ENCODE assay signal across 1 cellular context in the genomic region with DNA sequence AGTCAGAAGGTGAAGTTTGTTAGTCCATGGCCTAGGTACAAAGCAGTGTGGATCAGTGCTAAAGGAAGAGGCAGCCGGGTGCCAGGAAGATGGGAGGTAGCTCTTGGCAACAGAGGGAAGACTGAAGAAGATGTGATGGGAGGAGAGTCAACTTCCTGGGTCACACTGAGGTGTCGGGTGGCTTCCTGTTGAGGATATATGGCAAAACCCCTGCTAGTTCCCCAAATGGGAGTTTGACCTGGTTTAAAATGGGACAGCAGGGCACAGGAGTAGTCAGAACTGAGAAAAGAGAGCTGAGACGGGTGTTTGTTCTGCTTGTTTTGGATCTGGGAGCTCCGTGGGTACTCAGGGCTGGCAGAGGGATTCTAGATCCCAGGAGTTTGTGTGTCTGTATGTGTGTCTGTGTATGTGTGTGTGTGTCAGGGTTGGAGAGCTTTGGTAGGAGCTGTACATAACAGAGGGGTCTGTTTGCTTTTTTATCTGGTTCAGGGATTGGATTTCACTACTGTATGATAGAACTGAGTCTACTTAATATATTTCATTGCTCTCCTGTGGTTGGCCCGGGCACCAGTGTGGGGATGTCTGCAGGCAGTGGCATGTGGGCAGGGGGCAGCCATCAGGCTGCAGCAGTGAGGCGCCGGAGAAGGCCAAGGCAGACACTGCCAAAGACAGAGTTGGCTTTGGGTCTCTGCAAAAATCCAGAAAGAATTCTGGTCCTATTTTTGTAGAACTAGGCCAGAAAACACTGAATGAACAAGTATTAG.
A peak's percentile ranks its signal among the peaks of the same experiment; 100 is the strongest.
TF ChIP-seq lines count a peak whose summit lies in the region.

No MANE protein-coding gene starts in this region.

TF ChIP-seq in K562, 482 proteins besides CTCF, POLR2A, EP300 and RAD21 (continues in another document):
- no peak for TF ChIP-seq RBM39 (optimal IDR thresholded peaks at IDR 0.05; ENCODE audit: low read depth, low read length)
- no peak for TF ChIP-seq RUNX1 (IDR thresholded peaks at IDR 0.05; ENCODE audit: low read depth)
- TF ChIP-seq, protein P1, sequence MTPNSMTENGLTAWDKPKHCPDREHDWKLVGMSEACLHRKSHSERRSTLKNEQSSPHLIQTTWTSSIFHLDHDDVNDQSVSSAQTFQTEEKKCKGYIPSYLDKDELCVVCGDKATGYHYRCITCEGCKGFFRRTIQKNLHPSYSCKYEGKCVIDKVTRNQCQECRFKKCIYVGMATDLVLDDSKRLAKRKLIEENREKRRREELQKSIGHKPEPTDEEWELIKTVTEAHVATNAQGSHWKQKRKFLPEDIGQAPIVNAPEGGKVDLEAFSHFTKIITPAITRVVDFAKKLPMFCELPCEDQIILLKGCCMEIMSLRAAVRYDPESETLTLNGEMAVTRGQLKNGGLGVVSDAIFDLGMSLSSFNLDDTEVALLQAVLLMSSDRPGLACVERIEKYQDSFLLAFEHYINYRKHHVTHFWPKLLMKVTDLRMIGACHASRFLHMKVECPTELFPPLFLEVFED (CRISPR knock-in tag; conservative IDR thresholded peaks at IDR 0.05): 0 out of 2 replicates have a peak, but pooled peaks have one; percentile 1
- no peak for TF ChIP-seq BCLAF1 (IDR thresholded peaks at IDR 0.05; ENCODE audit: borderline replicate concordance in 1 of 2, control insufficient read depth in 1 of 2, low read depth in 2 of 2, low read length in 1 of 2)
- no peak for TF ChIP-seq SMAD4 (CRISPR knock-in tag; conservative IDR thresholded peaks at IDR 0.05)
- TF ChIP-seq PBX2 (CRISPR knock-in tag; IDR thresholded peaks at IDR 0.05; ENCODE audit: low read depth): no peak
- 0 out of 2 replicates have a peak, but pooled peaks have one; percentile 8 for TF ChIP-seq PBX2 (tag; conservative IDR thresholded peaks at IDR 0.05; ENCODE audit: low read depth)
- 0 out of 2 replicates have a peak, but pooled peaks have one; percentile 16 for TF ChIP-seq CTBP1 (IDR thresholded peaks at IDR 0.05; ENCODE audit: borderline replicate concordance)
- no peak for TF ChIP-seq SNAPC5 (CRISPR knock-in tag; IDR thresholded peaks at IDR 0.05)
- TF ChIP-seq EZH2 (IDR thresholded peaks at IDR 0.05; ENCODE audit: borderline replicate concordance, low read depth, low read length): no peak
- no peak for TF ChIP-seq ZNF197 (CRISPR knock-in tag; IDR thresholded peaks at IDR 0.05; ENCODE audit: low read depth)
- TF ChIP-seq HDAC8 (tag; IDR thresholded peaks at IDR 0.05): no peak
- TF ChIP-seq NFIC (IDR thresholded peaks at IDR 0.05): no peak
- no peak for TF ChIP-seq ARID1B (IDR thresholded peaks at IDR 0.05)
- TF ChIP-seq, protein P2, sequence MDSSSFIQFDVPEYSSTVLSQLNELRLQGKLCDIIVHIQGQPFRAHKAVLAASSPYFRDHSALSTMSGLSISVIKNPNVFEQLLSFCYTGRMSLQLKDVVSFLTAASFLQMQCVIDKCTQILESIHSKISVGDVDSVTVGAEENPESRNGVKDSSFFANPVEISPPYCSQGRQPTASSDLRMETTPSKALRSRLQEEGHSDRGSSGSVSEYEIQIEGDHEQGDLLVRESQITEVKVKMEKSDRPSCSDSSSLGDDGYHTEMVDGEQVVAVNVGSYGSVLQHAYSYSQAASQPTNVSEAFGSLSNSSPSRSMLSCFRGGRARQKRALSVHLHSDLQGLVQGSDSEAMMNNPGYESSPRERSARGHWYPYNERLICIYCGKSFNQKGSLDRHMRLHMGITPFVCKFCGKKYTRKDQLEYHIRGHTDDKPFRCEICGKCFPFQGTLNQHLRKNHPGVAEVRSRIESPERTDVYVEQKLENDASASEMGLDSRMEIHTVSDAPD (CRISPR knock-in tag; IDR thresholded peaks at IDR 0.05): no peak
- TF ChIP-seq BHLHE40 (IDR thresholded peaks at IDR 0.05; ENCODE audit: low read length): no peak
- no peak for TF ChIP-seq SAFB (IDR thresholded peaks at IDR 0.05; ENCODE audit: borderline replicate concordance, low read depth, low read length)
- no peak for TF ChIP-seq MYNN (IDR thresholded peaks at IDR 0.05)
- TF ChIP-seq MYNN (CRISPR knock-in tag; IDR thresholded peaks at IDR 0.05): no peak
- no peak for TF ChIP-seq NKRF (IDR thresholded peaks at IDR 0.05; ENCODE audit: borderline replicate concordance)
- no peak for TF ChIP-seq ZNF431 (CRISPR knock-in tag; IDR thresholded peaks at IDR 0.05)
- TF ChIP-seq ZNF146 (CRISPR knock-in tag; IDR thresholded peaks at IDR 0.05; ENCODE audit: unreplicated experiment): no peak
- no peak for TF ChIP-seq ZFP1 (CRISPR knock-in tag; IDR thresholded peaks at IDR 0.05)
- TF ChIP-seq, protein P3, sequence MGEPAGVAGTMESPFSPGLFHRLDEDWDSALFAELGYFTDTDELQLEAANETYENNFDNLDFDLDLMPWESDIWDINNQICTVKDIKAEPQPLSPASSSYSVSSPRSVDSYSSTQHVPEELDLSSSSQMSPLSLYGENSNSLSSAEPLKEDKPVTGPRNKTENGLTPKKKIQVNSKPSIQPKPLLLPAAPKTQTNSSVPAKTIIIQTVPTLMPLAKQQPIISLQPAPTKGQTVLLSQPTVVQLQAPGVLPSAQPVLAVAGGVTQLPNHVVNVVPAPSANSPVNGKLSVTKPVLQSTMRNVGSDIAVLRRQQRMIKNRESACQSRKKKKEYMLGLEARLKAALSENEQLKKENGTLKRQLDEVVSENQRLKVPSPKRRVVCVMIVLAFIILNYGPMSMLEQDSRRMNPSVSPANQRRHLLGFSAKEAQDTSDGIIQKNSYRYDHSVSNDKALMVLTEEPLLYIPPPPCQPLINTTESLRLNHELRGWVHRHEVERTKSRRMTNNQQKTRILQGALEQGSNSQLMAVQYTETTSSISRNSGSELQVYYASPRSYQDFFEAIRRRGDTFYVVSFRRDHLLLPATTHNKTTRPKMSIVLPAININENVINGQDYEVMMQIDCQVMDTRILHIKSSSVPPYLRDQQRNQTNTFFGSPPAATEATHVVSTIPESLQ (CRISPR knock-in tag; IDR thresholded peaks at IDR 0.05): no peak
- TF ChIP-seq NFRKB (IDR thresholded peaks at IDR 0.05; ENCODE audit: low read depth): no peak
- no peak for TF ChIP-seq SRSF3 (IDR thresholded peaks at IDR 0.05; ENCODE audit: insufficient read depth, low read length)
- TF ChIP-seq NR2C1 (IDR thresholded peaks at IDR 0.05): no peak
- peak; percentile 28; the same call in 1 of the 2 replicates for TF ChIP-seq NR2C1 (tag; IDR thresholded peaks at IDR 0.05)
- TF ChIP-seq NFIX (CRISPR knock-in tag; IDR thresholded peaks at IDR 0.05; ENCODE audit: low read depth): no peak
- TF ChIP-seq MEIS2 (IDR thresholded peaks at IDR 0.05; ENCODE audit: partially characterized antibody): peak; percentile 55
- no peak for TF ChIP-seq JUN (IDR thresholded peaks at IDR 0.05; ENCODE audit: borderline replicate concordance, low read depth, low read length)
- TF ChIP-seq JUN (CRISPR knock-in tag; IDR thresholded peaks at IDR 0.05; ENCODE audit: borderline replicate concordance): no peak
- TF ChIP-seq, protein P4, sequence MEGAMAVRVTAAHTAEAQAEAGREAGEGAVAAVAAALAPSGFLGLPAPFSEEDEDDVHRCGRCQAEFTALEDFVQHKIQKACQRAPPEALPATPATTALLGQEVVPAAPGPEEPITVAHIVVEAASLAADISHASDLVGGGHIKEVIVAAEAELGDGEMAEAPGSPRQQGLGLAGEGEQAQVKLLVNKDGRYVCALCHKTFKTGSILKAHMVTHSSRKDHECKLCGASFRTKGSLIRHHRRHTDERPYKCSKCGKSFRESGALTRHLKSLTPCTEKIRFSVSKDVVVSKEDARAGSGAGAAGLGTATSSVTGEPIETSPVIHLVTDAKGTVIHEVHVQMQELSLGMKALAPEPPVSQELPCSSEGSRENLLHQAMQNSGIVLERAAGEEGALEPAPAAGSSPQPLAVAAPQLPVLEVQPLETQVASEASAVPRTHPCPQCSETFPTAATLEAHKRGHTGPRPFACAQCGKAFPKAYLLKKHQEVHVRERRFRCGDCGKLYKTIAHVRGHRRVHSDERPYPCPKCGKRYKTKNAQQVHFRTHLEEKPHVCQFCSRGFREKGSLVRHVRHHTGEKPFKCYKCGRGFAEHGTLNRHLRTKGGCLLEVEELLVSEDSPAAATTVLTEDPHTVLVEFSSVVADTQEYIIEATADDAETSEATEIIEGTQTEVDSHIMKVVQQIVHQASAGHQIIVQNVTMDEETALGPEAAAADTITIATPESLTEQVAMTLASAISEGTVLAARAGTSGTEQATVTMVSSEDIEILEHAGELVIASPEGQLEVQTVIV (CRISPR knock-in tag; IDR thresholded peaks at IDR 0.05; ENCODE audit: borderline replicate concordance): no peak
- TF ChIP-seq RFX1 (IDR thresholded peaks at IDR 0.05): peak; percentile 17; the same call in 1 of the 2 replicates
- no peak for TF ChIP-seq TSC22D4 (tag; IDR thresholded peaks at IDR 0.05)
- no peak for TF ChIP-seq RFX7 (CRISPR knock-in tag; IDR thresholded peaks at IDR 0.05)
